ENCODE assay signal across 1 cellular context in genomic region chr19:41397086-41398041, GRCh38.
TF ChIP-seq lines count a peak whose summit lies in the region.

TSS of gene BCKDHA (plus strand) at chr19:41397818. CDS start at chr19:41397828, 10 bp downstream.
TSS of gene EXOSC5 (minus strand) at chr19:41397359. CDS start at chr19:41397328, 31 bp downstream.

TF ChIP-seq in HepG2, 621 proteins besides CTCF, POLR2A, EP300 and RAD21 (continued from another document and continues in another):
- TF ChIP-seq ZNF770 (CRISPR knock-in tag; IDR thresholded peaks at IDR 0.05) = no peak
- 0 out of 2 replicates have a peak, but pooled peaks have one; percentile 34 for TF ChIP-seq MAZ (IDR thresholded peaks at IDR 0.05; ENCODE audit: borderline replicate concordance, low read depth, low read length)
- peak; percentile 65; the same call in 1 of the 2 replicates for TF ChIP-seq MAZ (CRISPR knock-in tag; IDR thresholded peaks at IDR 0.05; ENCODE audit: low read depth)
- 0 out of 2 replicates have a peak, but pooled peaks have one; percentile 46 for TF ChIP-seq ZFP37 (CRISPR knock-in tag; IDR thresholded peaks at IDR 0.05; ENCODE audit: borderline replicate concordance)
- TF ChIP-seq GTF3A (CRISPR knock-in tag; conservative IDR thresholded peaks at IDR 0.05) = no peak
- TF ChIP-seq, protein P1, sequence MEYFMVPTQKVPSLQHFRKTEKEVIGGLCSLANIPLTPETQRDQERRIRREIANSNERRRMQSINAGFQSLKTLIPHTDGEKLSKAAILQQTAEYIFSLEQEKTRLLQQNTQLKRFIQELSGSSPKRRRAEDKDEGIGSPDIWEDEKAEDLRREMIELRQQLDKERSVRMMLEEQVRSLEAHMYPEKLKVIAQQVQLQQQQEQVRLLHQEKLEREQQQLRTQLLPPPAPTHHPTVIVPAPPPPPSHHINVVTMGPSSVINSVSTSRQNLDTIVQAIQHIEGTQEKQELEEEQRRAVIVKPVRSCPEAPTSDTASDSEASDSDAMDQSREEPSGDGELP (IDR thresholded peaks at IDR 0.05; ENCODE audit: borderline replicate concordance, low read depth) = no peak
- no peak for TF ChIP-seq DNMT3B (CRISPR knock-in tag; conservative IDR thresholded peaks at IDR 0.05)
- TF ChIP-seq PHF21A (CRISPR knock-in tag; IDR thresholded peaks at IDR 0.05) = peak; percentile 64; the same call in 1 of the 2 replicates
- no peak for TF ChIP-seq ZNF780A (CRISPR knock-in tag; IDR thresholded peaks at IDR 0.05)
- no peak for TF ChIP-seq ZSCAN21 (CRISPR knock-in tag; IDR thresholded peaks at IDR 0.05; ENCODE audit: borderline replicate concordance)
- no peak for TF ChIP-seq RNF219 (CRISPR knock-in tag; IDR thresholded peaks at IDR 0.05)
- peak; percentile 92 for TF ChIP-seq GATAD1 (CRISPR knock-in tag; IDR thresholded peaks at IDR 0.05)
- TF ChIP-seq KLF6 (CRISPR knock-in tag; IDR thresholded peaks at IDR 0.05) = no peak
- TF ChIP-seq ZNF33B (CRISPR knock-in tag; IDR thresholded peaks at IDR 0.05) = peak; percentile 32; the same call in 1 of the 2 replicates
- TF ChIP-seq MLXIP (CRISPR knock-in tag; IDR thresholded peaks at IDR 0.05; ENCODE audit: borderline replicate concordance) = no peak
- TF ChIP-seq, protein P2, sequence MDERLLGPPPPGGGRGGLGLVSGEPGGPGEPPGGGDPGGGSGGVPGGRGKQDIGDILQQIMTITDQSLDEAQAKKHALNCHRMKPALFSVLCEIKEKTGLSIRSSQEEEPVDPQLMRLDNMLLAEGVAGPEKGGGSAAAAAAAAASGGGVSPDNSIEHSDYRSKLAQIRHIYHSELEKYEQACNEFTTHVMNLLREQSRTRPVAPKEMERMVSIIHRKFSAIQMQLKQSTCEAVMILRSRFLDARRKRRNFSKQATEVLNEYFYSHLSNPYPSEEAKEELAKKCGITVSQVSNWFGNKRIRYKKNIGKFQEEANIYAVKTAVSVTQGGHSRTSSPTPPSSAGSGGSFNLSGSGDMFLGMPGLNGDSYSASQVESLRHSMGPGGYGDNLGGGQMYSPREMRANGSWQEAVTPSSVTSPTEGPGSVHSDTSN (CRISPR knock-in tag; IDR thresholded peaks at IDR 0.05) = no peak
- TF ChIP-seq ZFX (CRISPR knock-in tag; IDR thresholded peaks at IDR 0.05; ENCODE audit: low read depth) = peak; percentile 59; the same call in 1 of the 2 replicates
- no peak for TF ChIP-seq ZNF672 (CRISPR knock-in tag; IDR thresholded peaks at IDR 0.05)
- TF ChIP-seq MBD4 (IDR thresholded peaks at IDR 0.05; ENCODE audit: borderline replicate concordance, low read length) = no peak
- TF ChIP-seq ZNF773 (CRISPR knock-in tag; IDR thresholded peaks at IDR 0.05; ENCODE audit: borderline replicate concordance) = 0 out of 2 replicates have a peak, but pooled peaks have one; percentile 38
- peak; percentile 31; the same call in 1 of the 2 replicates for TF ChIP-seq ZNF280B (CRISPR knock-in tag; IDR thresholded peaks at IDR 0.05; ENCODE audit: borderline replicate concordance)
- TF ChIP-seq ZEB1 (IDR thresholded peaks at IDR 0.05; ENCODE audit: insufficient replicate concordance, low read depth) = no peak
- TF ChIP-seq ZNF350 (CRISPR knock-in tag; IDR thresholded peaks at IDR 0.05; ENCODE audit: borderline replicate concordance, low read depth) = peak; percentile 66; the same call in 1 of the 2 replicates
- peak; percentile 72; the same call in 1 of the 2 replicates for TF ChIP-seq TOE1 (CRISPR knock-in tag; IDR thresholded peaks at IDR 0.05)
- no peak for TF ChIP-seq ZNF10 (CRISPR knock-in tag; IDR thresholded peaks at IDR 0.05; ENCODE audit: borderline replicate concordance, low read depth)
- TF ChIP-seq HOXA9 (CRISPR knock-in tag; IDR thresholded peaks at IDR 0.05; ENCODE audit: borderline replicate concordance) = no peak
- 0 out of 2 replicates have a peak, but pooled peaks have one; percentile 32 for TF ChIP-seq KDM3A (CRISPR knock-in tag; IDR thresholded peaks at IDR 0.05; ENCODE audit: low read depth)
- no peak for TF ChIP-seq ZKSCAN1 (IDR thresholded peaks at IDR 0.05; ENCODE audit: low read length)
- TF ChIP-seq MTA3 (CRISPR knock-in tag; IDR thresholded peaks at IDR 0.05) = no peak
- no peak for TF ChIP-seq ZNF720 (CRISPR knock-in tag; IDR thresholded peaks at IDR 0.05)
- TF ChIP-seq KDM5B (CRISPR knock-in tag; IDR thresholded peaks at IDR 0.05; ENCODE audit: borderline replicate concordance) = peak; percentile 73; the same call in 1 of the 2 replicates
- TF ChIP-seq KLF9 (CRISPR knock-in tag; IDR thresholded peaks at IDR 0.05; ENCODE audit: low read depth) = 0 out of 2 replicates have a peak, but pooled peaks have one; percentile 27
- no peak for TF ChIP-seq ZNF431 (CRISPR knock-in tag; IDR thresholded peaks at IDR 0.05; ENCODE audit: borderline replicate concordance, low read depth)
- peak; percentile 88 for TF ChIP-seq NFKB2 (CRISPR knock-in tag; IDR thresholded peaks at IDR 0.05; ENCODE audit: borderline replicate concordance)
- peak; percentile 97; the same call in 1 of the 2 replicates for TF ChIP-seq HDAC6 (IDR thresholded peaks at IDR 0.05; ENCODE audit: low read depth, low read length)
- TF ChIP-seq SMYD3 (CRISPR knock-in tag; IDR thresholded peaks at IDR 0.05) = no peak
- no peak for TF ChIP-seq HMG20A (CRISPR knock-in tag; IDR thresholded peaks at IDR 0.05; ENCODE audit: borderline replicate concordance)
- TF ChIP-seq FOXK2 (IDR thresholded peaks at IDR 0.05) = peak; percentile 99
- peak; percentile 21; the same call in 1 of the 2 replicates for TF ChIP-seq ZNF777 (CRISPR knock-in tag; IDR thresholded peaks at IDR 0.05)
- TF ChIP-seq, protein P3, sequence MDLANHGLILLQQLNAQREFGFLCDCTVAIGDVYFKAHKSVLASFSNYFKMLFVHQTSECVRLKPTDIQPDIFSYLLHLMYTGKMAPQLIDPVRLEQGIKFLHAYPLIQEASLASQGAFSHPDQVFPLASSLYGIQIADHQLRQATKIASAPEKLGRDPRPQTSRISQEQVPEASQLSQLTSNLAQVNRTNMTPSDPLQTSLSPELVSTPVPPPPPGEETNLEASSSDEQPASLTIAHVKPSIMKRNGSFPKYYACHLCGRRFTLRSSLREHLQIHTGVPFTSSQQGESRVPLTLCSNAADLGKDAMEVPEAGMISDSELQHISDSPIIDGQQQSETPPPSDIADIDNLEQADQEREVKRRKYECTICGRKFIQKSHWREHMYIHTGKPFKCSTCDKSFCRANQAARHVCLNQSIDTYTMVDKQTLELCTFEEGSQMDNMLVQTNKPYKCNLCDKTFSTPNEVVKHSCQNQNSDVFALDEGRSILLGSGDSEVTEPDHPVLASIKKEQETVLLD (CRISPR knock-in tag; IDR thresholded peaks at IDR 0.05; ENCODE audit: low read depth) = no peak
- TF ChIP-seq SAP130 (CRISPR knock-in tag; IDR thresholded peaks at IDR 0.05; ENCODE audit: low read depth) = peak; percentile 100
- peak; percentile 67; the same call in 1 of the 2 replicates for TF ChIP-seq SP5 (CRISPR knock-in tag; IDR thresholded peaks at IDR 0.05; ENCODE audit: borderline replicate concordance, low read depth)
- TF ChIP-seq EHMT2 (IDR thresholded peaks at IDR 0.05; ENCODE audit: borderline replicate concordance, low read depth, low read length) = no peak
- TF ChIP-seq, protein P4, sequence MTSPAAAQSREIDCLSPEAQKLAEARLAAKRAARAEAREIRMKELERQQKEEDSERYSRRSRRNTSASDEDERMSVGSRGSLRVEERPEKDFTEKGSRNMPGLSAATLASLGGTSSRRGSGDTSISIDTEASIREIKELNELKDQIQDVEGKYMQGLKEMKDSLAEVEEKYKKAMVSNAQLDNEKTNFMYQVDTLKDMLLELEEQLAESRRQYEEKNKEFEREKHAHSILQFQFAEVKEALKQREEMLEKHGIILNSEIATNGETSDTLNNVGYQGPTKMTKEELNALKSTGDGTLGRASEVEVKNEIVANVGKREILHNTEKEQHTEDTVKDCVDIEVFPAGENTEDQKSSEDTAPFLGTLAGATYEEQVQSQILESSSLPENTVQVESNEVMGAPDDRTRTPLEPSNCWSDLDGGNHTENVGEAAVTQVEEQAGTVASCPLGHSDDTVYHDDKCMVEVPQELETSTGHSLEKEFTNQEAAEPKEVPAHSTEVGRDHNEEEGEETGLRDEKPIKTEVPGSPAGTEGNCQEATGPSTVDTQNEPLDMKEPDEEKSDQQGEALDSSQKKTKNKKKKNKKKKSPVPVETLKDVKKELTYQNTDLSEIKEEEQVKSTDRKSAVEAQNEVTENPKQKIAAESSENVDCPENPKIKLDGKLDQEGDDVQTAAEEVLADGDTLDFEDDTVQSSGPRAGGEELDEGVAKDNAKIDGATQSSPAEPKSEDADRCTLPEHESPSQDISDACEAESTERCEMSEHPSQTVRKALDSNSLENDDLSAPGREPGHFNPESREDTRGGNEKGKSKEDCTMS (CRISPR knock-in tag; conservative IDR thresholded peaks at IDR 0.05) = no peak
- TF ChIP-seq NFRKB (IDR thresholded peaks at IDR 0.05) = peak; percentile 63; the same call in 1 of the 2 replicates
- no peak for TF ChIP-seq TEAD2 (CRISPR knock-in tag; IDR thresholded peaks at IDR 0.05)
- TF ChIP-seq RAD51 (IDR thresholded peaks at IDR 0.05; ENCODE audit: borderline replicate concordance) = peak; percentile 42; the same call in 1 of the 2 replicates
- TF ChIP-seq TRIM24 (CRISPR knock-in tag; IDR thresholded peaks at IDR 0.05) = no peak
